1 cellular context compared by ENCODE assay signal in the genomic region with DNA sequence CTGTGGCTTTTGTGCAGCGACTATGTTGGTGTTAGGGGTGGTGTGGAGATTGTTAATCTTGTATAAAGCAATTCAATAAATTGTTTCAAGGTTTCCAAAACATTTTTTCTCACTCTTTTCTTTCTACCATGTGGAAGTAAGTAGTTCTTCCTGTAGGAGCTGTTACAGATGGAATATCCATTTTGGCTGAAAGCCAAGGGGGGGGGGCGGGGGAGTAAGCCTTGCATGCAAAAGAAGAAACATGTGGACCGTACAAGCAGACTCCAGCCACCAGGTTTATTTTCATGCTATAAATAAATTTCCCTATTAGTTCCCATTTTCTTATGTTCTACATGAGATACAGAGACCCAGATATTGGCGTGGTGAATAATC.
TF ChIP-seq lines count a peak whose summit lies in the region.

No MANE protein-coding gene starts in this region.

TF ChIP-seq in K562, 482 proteins besides CTCF, POLR2A, EP300 and RAD21:
- TF ChIP-seq, protein P1, sequence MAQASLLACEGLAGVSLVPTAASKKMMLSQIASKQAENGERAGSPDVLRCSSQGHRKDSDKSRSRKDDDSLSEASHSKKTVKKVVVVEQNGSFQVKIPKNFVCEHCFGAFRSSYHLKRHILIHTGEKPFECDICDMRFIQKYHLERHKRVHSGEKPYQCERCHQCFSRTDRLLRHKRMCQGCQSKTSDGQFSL (CRISPR knock-in tag; IDR thresholded peaks at IDR 0.05), result peak; percentile 90
- TF ChIP-seq, protein P1 (tag; IDR thresholded peaks at IDR 0.05), result peak in 1 of 2 experiments; percentile 88; a peak in 2 of 4 replicates
- TF ChIP-seq NFIC (IDR thresholded peaks at IDR 0.05), result peak; percentile 95
- TF ChIP-seq, protein P2, sequence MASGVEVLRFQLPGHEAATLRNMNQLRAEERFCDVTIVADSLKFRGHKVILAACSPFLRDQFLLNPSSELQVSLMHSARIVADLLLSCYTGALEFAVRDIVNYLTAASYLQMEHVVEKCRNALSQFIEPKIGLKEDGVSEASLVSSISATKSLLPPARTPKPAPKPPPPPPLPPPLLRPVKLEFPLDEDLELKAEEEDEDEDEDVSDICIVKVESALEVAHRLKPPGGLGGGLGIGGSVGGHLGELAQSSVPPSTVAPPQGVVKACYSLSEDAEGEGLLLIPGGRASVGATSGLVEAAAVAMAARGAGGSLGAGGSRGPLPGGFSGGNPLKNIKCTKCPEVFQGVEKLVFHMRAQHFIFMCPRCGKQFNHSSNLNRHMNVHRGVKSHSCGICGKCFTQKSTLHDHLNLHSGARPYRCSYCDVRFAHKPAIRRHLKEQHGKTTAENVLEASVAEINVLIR (CRISPR knock-in tag; IDR thresholded peaks at IDR 0.05), result no peak
- TF ChIP-seq, protein P3, sequence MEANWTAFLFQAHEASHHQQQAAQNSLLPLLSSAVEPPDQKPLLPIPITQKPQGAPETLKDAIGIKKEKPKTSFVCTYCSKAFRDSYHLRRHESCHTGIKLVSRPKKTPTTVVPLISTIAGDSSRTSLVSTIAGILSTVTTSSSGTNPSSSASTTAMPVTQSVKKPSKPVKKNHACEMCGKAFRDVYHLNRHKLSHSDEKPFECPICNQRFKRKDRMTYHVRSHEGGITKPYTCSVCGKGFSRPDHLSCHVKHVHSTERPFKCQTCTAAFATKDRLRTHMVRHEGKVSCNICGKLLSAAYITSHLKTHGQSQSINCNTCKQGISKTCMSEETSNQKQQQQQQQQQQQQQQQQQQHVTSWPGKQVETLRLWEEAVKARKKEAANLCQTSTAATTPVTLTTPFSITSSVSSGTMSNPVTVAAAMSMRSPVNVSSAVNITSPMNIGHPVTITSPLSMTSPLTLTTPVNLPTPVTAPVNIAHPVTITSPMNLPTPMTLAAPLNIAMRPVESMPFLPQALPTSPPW (CRISPR knock-in tag; IDR thresholded peaks at IDR 0.05), result peak; percentile 38; the same call in 1 of the 2 replicates
- no peak for TF ChIP-seq KLF6 (CRISPR knock-in tag; IDR thresholded peaks at IDR 0.05; ENCODE audit: borderline replicate concordance)
TF ChIP-seq in K562: peak in this region for 3.
